ENCODE assay signal across 19 cellular contexts in genomic region chr17:41546819-41547218, GRCh38. TPM values are rescaled to one million over a fixed set of nuclear protein-coding genes. Genes with fewer than 3 reads are reported as not detected.
"Had no signal": no experiment of that assay in that cellular context is flagged by ENCODE, and none has a peak within 500 bp of the region (broad histone marks: within the 10 kb centered on the region; RNA-seq: fewer than 3 reads in every experiment).

No MANE protein-coding gene starts in this region.

- H3K27me3 ChIP-seq: cardiac muscle cell, esophagus squamous epithelium, sigmoid colon, suprapubic skin, upper lobe of left lung had no signal

- H3K4me3 Mint-ChIP-seq: activated naive CD8-positive, alpha-beta T cell treated with anti-CD3 and anti-CD28 coated beads for 36 hours; activated T-cell treated with anti-CD3 and anti-CD28 coated beads, Interleukin-2, amount 50 U/mL, for 4 hours; naive B cell had no signal

- DNase-seq: activated CD4-positive, alpha-beta T cell treated with anti-CD3 and anti-CD28 coated beads for 1 hour; activated CD4-positive, alpha-beta T cell treated with anti-CD3 and anti-CD28 coated beads, Interleukin-2, amount 50 U/mL, for 48 hours; activated gamma-delta T cell; activated naive CD8-positive, alpha-beta T cell treated with anti-CD3 and anti-CD28 coated beads for 36 hours; activated T-cell treated with anti-CD3 and anti-CD28 coated beads, Interleukin-2, amount 50 U/mL, for 4 hours; esophagus squamous epithelium; foreskin fibroblast; glutamatergic neuron; naive B cell; nucleus accumbens; sigmoid colon; stimulated activated CD4-positive, alpha-beta T cell treated with anti-CD3 and anti-CD28 coated beads, Interleukin-12 subunit alpha, Interleukin-12 subunit beta, amount 100 ng/mL, for 4 hours; stimulated activated CD4-positive, alpha-beta T cell treated with anti-CD3 and anti-CD28 coated beads, Interleukin-2, amount 100 ng/mL, for 48 hours; stimulated activated naive CD8-positive, alpha-beta T cell treated with anti-CD3 and anti-CD28 coated beads, Interleukin-15, Interleukin-2, amounts not matched to agents 100 U/mL and 50 U/mL, for 24 hours; T1000; upper lobe of left lung had no signal

- H3K36me3 Mint-ChIP-seq: activated naive CD8-positive, alpha-beta T cell treated with anti-CD3 and anti-CD28 coated beads for 36 hours had no signal

- H3K9me3 ChIP-seq: esophagus squamous epithelium, suprapubic skin, upper lobe of left lung had no signal

- H3K4me3 ChIP-seq: cardiac muscle cell, sigmoid colon, suprapubic skin, upper lobe of left lung had no signal

- H3K36me3 ChIP-seq: cardiac muscle cell, esophagus squamous epithelium, sigmoid colon, suprapubic skin, upper lobe of left lung had no signal

- ATAC-seq: activated T-cell treated with anti-CD3 and anti-CD28 coated beads, Interleukin-2, amount 50 U/mL, for 4 hours; stimulated activated naive CD8-positive, alpha-beta T cell treated with anti-CD3 and anti-CD28 coated beads, Interleukin-15, Interleukin-2, amounts not matched to agents 100 U/mL and 50 U/mL, for 24 hours had no signal

- H3K27ac ChIP-seq: upper lobe of left lung had no signal

- H3K27ac Mint-ChIP-seq: activated naive CD8-positive, alpha-beta T cell treated with anti-CD3 and anti-CD28 coated beads for 36 hours; naive B cell had no signal

RNA-seq across cellular contexts. Expression of gene KRT19, which starts 18.7 kb away (rescaled TPM):
- total RNA-seq: activated naive CD8-positive, alpha-beta T cell treated with anti-CD3 and anti-CD28 coated beads for 36 hours had no signal

RNA-seq across cellular contexts. Expression of gene KRT9, which starts 25.0 kb away (rescaled TPM):
- total RNA-seq: activated naive CD8-positive, alpha-beta T cell treated with anti-CD3 and anti-CD28 coated beads for 36 hours; activated T-cell treated with anti-CD3 and anti-CD28 coated beads, Interleukin-2, amount 50 U/mL, for 4 hours; cardiac muscle cell; pulmonary artery endothelial cell; sigmoid colon; upper lobe of left lung had no signal

RNA-seq across cellular contexts. Expression of gene KRT15, which starts 28.1 kb away (rescaled TPM):
- total RNA-seq: activated naive CD8-positive, alpha-beta T cell treated with anti-CD3 and anti-CD28 coated beads for 36 hours; activated T-cell treated with anti-CD3 and anti-CD28 coated beads, Interleukin-2, amount 50 U/mL, for 4 hours; sigmoid colon had no signal

RNA-seq across cellular contexts. Expression of gene KRT14, which starts 39.9 kb away (rescaled TPM):
- total RNA-seq: activated naive CD8-positive, alpha-beta T cell treated with anti-CD3 and anti-CD28 coated beads for 36 hours; activated T-cell treated with anti-CD3 and anti-CD28 coated beads, Interleukin-2, amount 50 U/mL, for 4 hours; cardiac muscle cell; sigmoid colon; upper lobe of left lung had no signal

RNA-seq across cellular contexts. Expression of gene KRT13, which starts 41.4 kb away (rescaled TPM):
- total RNA-seq: activated naive CD8-positive, alpha-beta T cell treated with anti-CD3 and anti-CD28 coated beads for 36 hours; activated T-cell treated with anti-CD3 and anti-CD28 coated beads, Interleukin-2, amount 50 U/mL, for 4 hours; cardiac muscle cell; pulmonary artery endothelial cell had no signal
